ENCODE assay signal across 30 cellular contexts in the genomic region with DNA sequence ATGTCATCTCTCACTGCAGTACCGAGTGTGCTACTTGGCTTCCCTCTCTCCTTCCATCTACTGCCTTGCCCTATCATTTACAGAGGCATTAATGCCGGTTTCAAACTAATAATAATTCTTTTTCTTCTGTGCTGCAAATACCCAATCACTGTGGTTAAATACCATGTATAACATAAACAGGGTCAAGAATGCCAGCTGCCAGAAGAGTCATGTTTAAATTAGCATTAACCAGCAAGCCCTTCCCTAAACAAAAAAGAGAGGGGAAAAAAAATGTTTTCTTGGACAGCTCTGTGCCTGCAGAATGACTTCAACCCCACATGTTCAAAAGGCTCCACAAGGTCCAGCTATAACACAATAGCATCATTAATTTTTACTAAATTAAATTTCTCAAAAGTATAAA. TPM values are rescaled to one million over a fixed set of nuclear protein-coding genes. Genes with fewer than 3 reads are reported as not detected.
DNase-seq lines count a peak whose midpoint lies in the region; ATAC-seq and TF ChIP-seq lines count a peak whose summit lies in the region.
"Had no signal": no experiment of that assay in that cellular context is flagged by ENCODE, and none has a peak within 500 bp of the region (broad histone marks: within the 10 kb centered on the region; RNA-seq: fewer than 3 reads in every experiment).

No MANE protein-coding gene starts in this region.

- no peak for ATAC-seq in HG02763 (IDR thresholded peaks at IDR 0.05; ENCODE audit: unreplicated experiment)
- no peak for ATAC-seq in T-helper 17 cell
- ATAC-seq: A549; body of pancreas; lower lobe of right lung; right lobe of liver; stimulated activated naive CD8-positive, alpha-beta T cell treated with anti-CD3 and anti-CD28 coated beads, Interleukin-15, Interleukin-2, amounts not matched to agents 100 U/mL and 50 U/mL, for 24 hours; upper lobe of right lung had no signal

- H3K27me3 ChIP-seq in SJCRH30, result no peaks in the 10 kb centered on the region
- H3K27me3 ChIP-seq: body of pancreas, colonic mucosa, ovary, SJSA1 had no signal

- H3K36me3 ChIP-seq in SJCRH30, result peaks cover 4% of the 10 kb centered on the region; the same call in 1 of the 2 replicates
- H3K36me3 ChIP-seq: colonic mucosa, lower lobe of right lung, ovary, right lobe of liver, upper lobe of right lung had no signal

- DNase-seq in AG04449 (ENCODE audit: low read depth, low spot score) (no peak), SJCRH30 (peak; percentile 62 to 78), foreskin fibroblast (peak in 1 of 2 donors; percentile 41), putamen (ENCODE audit: low spot score) (peak; percentile 32), T-helper 17 cell (no peak), DMS53 treated with DMSO at 0.1 percent for 48 hours (lab: John Stamatoyannopoulos, UW; ENCODE audit: unreplicated experiment) (no peak), NCI-H2196 treated with DMSO at 0.1 percent for 48 hours (lab: John Stamatoyannopoulos, UW; ENCODE audit: unreplicated experiment) (no peak)
- DNase-seq: activated CD8-positive, alpha-beta memory T cell treated with anti-CD3 and anti-CD28 coated beads, Interleukin-2, amount 50 U/mL, for 4 hours; activated naive CD8-positive, alpha-beta T cell treated with anti-CD3 and anti-CD28 coated beads, Interleukin-2, amount 10 ng/mL, durations not matched to agents 7 days and 5 days; body of pancreas; CD4-positive, CD25-positive, alpha-beta regulatory T cell; colonic mucosa; DMS153; hippocampal formation; KG1; lower lobe of right lung; naive B cell; NCI-H1694 treated with DMSO at 0.1 percent for 48 hours; NCI-H2227 treated with DMSO at 0.1 percent for 48 hours; NCI-H774; ovary; right lobe of liver; stimulated activated naive CD8-positive, alpha-beta T cell treated with anti-CD3 and anti-CD28 coated beads, Interleukin-15, Interleukin-2, amounts not matched to agents 100 U/mL and 50 U/mL, for 24 hours; upper lobe of right lung had no signal

- peaks cover 5% of the 10 kb centered on the region for H3K36me3 Mint-ChIP-seq in T-helper 17 cell (ENCODE audit: low read depth)
- H3K36me3 Mint-ChIP-seq: activated naive CD8-positive, alpha-beta T cell treated with anti-CD3 and anti-CD28 coated beads, Interleukin-2, amount 10 ng/mL, durations not matched to agents 7 days and 5 days; CD4-positive, CD25-positive, alpha-beta regulatory T cell had no signal

- TF ChIP-seq CTCF in AG04449 (IDR thresholded peaks at IDR 0.05; ENCODE audit: insufficient read depth, low read length, missing control alignments) (no peak), foreskin fibroblast (IDR thresholded peaks at IDR 0.05; ENCODE audit: low read depth, low read length) (no peak)

- no peak overlapping the region for H3K27ac ChIP-seq in SJCRH30
- H3K27ac ChIP-seq: A549, body of pancreas, colonic mucosa, lower lobe of right lung, ovary, right lobe of liver, SJSA1, upper lobe of right lung had no signal

- H3K4me3 ChIP-seq in AG04449 (ENCODE audit: low read depth, low read length) (peak overlapping the region; percentile 2; the same call in 1 of the 2 replicates), SJCRH30 (no peak overlapping the region), foreskin fibroblast (ENCODE audit: low read depth in 1 of 2, low read length in 2 of 2) (peak overlapping the region; percentile 66 to 91)
- H3K4me3 ChIP-seq: A549, body of pancreas, colonic mucosa, lower lobe of right lung, ovary, right lobe of liver, SJSA1, upper lobe of right lung had no signal

- H3K4me1 ChIP-seq in SJCRH30, result peaks cover 17% of the 10 kb centered on the region
- H3K4me1 ChIP-seq: colonic mucosa, upper lobe of right lung had no signal

- CTCF ChIA-PET in AG04449 (lab: Yijun Ruan, JAX), result interaction anchor here (1.2 kb wide), 1 partner anchor 13 kb away, joined by 3 read pairs; no protein-coding TSS in a partner anchor

- H3K27ac Mint-ChIP-seq in T-helper 17 cell, result no peak overlapping the region
- H3K27ac Mint-ChIP-seq: activated naive CD8-positive, alpha-beta T cell treated with anti-CD3 and anti-CD28 coated beads, Interleukin-2, amount 10 ng/mL, durations not matched to agents 7 days and 5 days; activated T-helper 2 cell treated with anti-CD3 and anti-CD28 coated beads, Interferon-gamma antibody, Interleukin-2, Interleukin-4, amounts not matched to agents 10 μg/mL and 5 μg/mL and 100 μg/mL, durations not matched to agents 14 hours and 24 hours and 36 hours; CD4-positive, CD25-positive, alpha-beta regulatory T cell; naive B cell; T-helper 1 cell treated with Interleukin-12 subunit alpha and Interleukin-12 subunit beta and Interleukin-4 antibody, amounts not matched to agents 30 μg/mL and 1 μg/mL, for 36 hours had no signal

- H3K4me1 Mint-ChIP-seq in T-helper 17 cell, result peaks cover 4% of the 10 kb centered on the region

- POLR2A ChIA-PET in AG04449 (lab: Yijun Ruan, JAX), result no interaction called here

- peaks cover 44% of the 10 kb centered on the region for H3K27me3 Mint-ChIP-seq in T-helper 17 cell

- H3K4me3 Mint-ChIP-seq in T-helper 17 cell, result no peak overlapping the region
- H3K4me3 Mint-ChIP-seq: activated naive CD8-positive, alpha-beta T cell treated with anti-CD3 and anti-CD28 coated beads, Interleukin-2, amount 10 ng/mL, durations not matched to agents 7 days and 5 days; CD4-positive, CD25-positive, alpha-beta regulatory T cell; naive B cell; T-helper 1 cell treated with Interleukin-12 subunit alpha and Interleukin-12 subunit beta and Interleukin-4 antibody, amounts not matched to agents 30 μg/mL and 1 μg/mL, for 36 hours had no signal

- H3K9me3 ChIP-seq in SJCRH30 (replicated peaks), result no peaks in the 10 kb centered on the region
- no peaks in the 10 kb centered on the region for H3K9me3 ChIP-seq in T-helper 17 cell (ENCODE audit: control insufficient read depth, low read length, poor library complexity, severe bottlenecking)
- H3K9me3 ChIP-seq: A549, body of pancreas, colonic mucosa, lower lobe of right lung, ovary, right lobe of liver, upper lobe of right lung had no signal

RNA-seq across cellular contexts. Expression of a gene that starts 4.1 kb away (rescaled TPM):
- 13.9 and 14.8 TPM in 2 replicates for total RNA-seq in SJCRH30 (2014; rRNA removed; shearing (Covaris generic))
- not detected for total RNA-seq in T-helper 17 cell
- total RNA-seq: activated T-helper 2 cell treated with anti-CD3 and anti-CD28 coated beads, Interferon-gamma antibody, Interleukin-2, Interleukin-4, amounts not matched to agents 10 μg/mL and 5 μg/mL and 100 μg/mL, durations not matched to agents 14 hours and 24 hours and 36 hours; CD4-positive, CD25-positive, alpha-beta regulatory T cell; OCI-LY7 had no signal

Comparison
In these comparisons a context has a peak if more than half of its experiments do, and no peak if none do; other contexts are left out.
1. DNase-seq: peak in SJCRH30 (2 of 2) and putamen (single experiment); none in AG04449 (single experiment), T-helper 17 cell (0 of 3), DMS53 treated with DMSO at 0.1 percent for 48 hours (single experiment) and NCI-H2196 treated with DMSO at 0.1 percent for 48 hours (single experiment).
2. RNA of a gene that starts 4.1 kb away (total RNA-seq): 13.9 to 14.8 TPM in SJCRH30; not detected in T-helper 17 cell; every median in the first group is over 10 times any median in the second.